9 cellular contexts compared by ENCODE assay signal in the genomic region with DNA sequence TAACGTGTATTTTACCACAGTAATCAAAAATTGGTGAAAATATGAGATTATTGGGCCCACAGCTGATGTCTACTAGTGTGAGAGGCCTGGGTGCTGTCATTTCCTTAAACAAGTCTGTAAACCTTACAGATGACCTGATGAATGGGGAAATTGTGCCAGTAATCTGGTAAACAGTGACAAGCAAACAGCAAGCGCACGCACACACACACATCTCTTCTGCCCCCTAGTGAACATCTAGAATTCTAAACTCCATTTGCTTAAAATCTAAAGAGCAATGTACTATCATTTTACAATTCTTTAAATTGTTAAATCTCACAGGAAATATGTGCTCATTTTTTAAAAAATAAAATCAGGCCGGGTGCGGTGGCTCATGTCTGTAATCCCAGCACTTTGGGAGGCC. TPM values are rescaled to one million over a fixed set of nuclear protein-coding genes. Genes with fewer than 3 reads are reported as not detected.
DNase-seq lines count a peak whose midpoint lies in the region; ATAC-seq and TF ChIP-seq lines count a peak whose summit lies in the region.
"Had no signal": no experiment of that assay in that cellular context is flagged by ENCODE, and none has a peak within 500 bp of the region (broad histone marks: within the 10 kb centered on the region; RNA-seq: fewer than 3 reads in every experiment).

No MANE protein-coding gene starts in this region.

- no peaks in the 10 kb centered on the region for H3K9me3 Mint-ChIP-seq in activated CD8-positive, alpha-beta memory T cell treated with anti-CD3 and anti-CD28 coated beads, Interleukin-2, amount 10 ng/mL, durations not matched to agents 7 days and 5 days (ENCODE audit: low read depth)
- peaks cover 5% of the 10 kb centered on the region for H3K9me3 Mint-ChIP-seq in glutamatergic neuron (ENCODE audit: unreplicated experiment)
- H3K9me3 Mint-ChIP-seq: activated naive CD4-positive, alpha-beta T cell treated with anti-CD3 and anti-CD28 coated beads, Interleukin-2, amount 50 U/mL, for 24 hours had no signal

- DNase-seq in activated CD8-positive, alpha-beta memory T cell treated with anti-CD3 and anti-CD28 coated beads, Interleukin-2, amount 10 ng/mL, durations not matched to agents 7 days and 5 days, result peak; percentile 60
- no peak for DNase-seq in activated CD8-positive, alpha-beta memory T cell treated with anti-CD3 and anti-CD28 coated beads for 24 hours
- peak; percentile 58 for DNase-seq in NCI-H1436 (lab: John Stamatoyannopoulos, UW)
- no peak for DNase-seq in glutamatergic neuron
- DNase-seq in spleen, result no peak
- no peak for DNase-seq in UCSD-AML1 (lab: John Stamatoyannopoulos, UW; ENCODE audit: unreplicated experiment)

- H3K36me3 ChIP-seq in spleen, result no peaks in the 10 kb centered on the region

- peak; percentile 88 for TF ChIP-seq CTCF in VCaP (conservative IDR thresholded peaks at IDR 0.05)
- TF ChIP-seq CTCF in glutamatergic neuron (IDR thresholded peaks at IDR 0.05; ENCODE audit: partially characterized antibody, unreplicated experiment), result peak; percentile 59
- TF ChIP-seq CTCF in spleen (IDR thresholded peaks at IDR 0.05 in 8 of 11, conservative IDR thresholded peaks at IDR 0.05 in 3 of 11), result peak; percentile 12 to 63 (median 48)

- CTCF ChIA-PET in activated CD8-positive, alpha-beta memory T cell treated with anti-CD3 and anti-CD28 coated beads, Interleukin-2, amount 10 ng/mL, durations not matched to agents 7 days and 5 days (lab: Charles Lee), result interaction anchor here (0.6 to 1.6 kb wide), 4 partner anchors 14 to 1150 kb away, joined by 3 to 8 read pairs (median 4); no protein-coding TSS in a partner anchor

- H3K36me3 Mint-ChIP-seq in activated CD8-positive, alpha-beta memory T cell treated with anti-CD3 and anti-CD28 coated beads, Interleukin-2, amount 10 ng/mL, durations not matched to agents 7 days and 5 days, result no peaks in the 10 kb centered on the region
- peaks cover 5% of the 10 kb centered on the region for H3K36me3 Mint-ChIP-seq in glutamatergic neuron (ENCODE audit: unreplicated experiment)
- H3K36me3 Mint-ChIP-seq: activated naive CD4-positive, alpha-beta T cell treated with anti-CD3 and anti-CD28 coated beads, Interleukin-2, amount 50 U/mL, for 24 hours had no signal

- H3K27ac Mint-ChIP-seq in activated CD8-positive, alpha-beta memory T cell treated with anti-CD3 and anti-CD28 coated beads, Interleukin-2, amount 10 ng/mL, durations not matched to agents 7 days and 5 days, result no peak overlapping the region
- H3K27ac Mint-ChIP-seq in glutamatergic neuron (ENCODE audit: unreplicated experiment), result no peak overlapping the region

- no peak overlapping the region for H3K4me3 ChIP-seq in spleen

- no peaks in the 10 kb centered on the region for H3K27me3 ChIP-seq in spleen (replicated peaks in 1 of 7)

- peaks cover 35% of the 10 kb centered on the region for H3K4me1 Mint-ChIP-seq in activated CD8-positive, alpha-beta memory T cell treated with anti-CD3 and anti-CD28 coated beads, Interleukin-2, amount 10 ng/mL, durations not matched to agents 7 days and 5 days
- H3K4me1 Mint-ChIP-seq in glutamatergic neuron (ENCODE audit: low read depth, unreplicated experiment), result no peaks in the 10 kb centered on the region

- peaks cover 0 to 32% (median 13%) of the 10 kb centered on the region in 6 donors for H3K4me1 ChIP-seq in spleen

- no peaks in the 10 kb centered on the region for H3K9me3 ChIP-seq in spleen

- H3K4me3 Mint-ChIP-seq in activated CD8-positive, alpha-beta memory T cell treated with anti-CD3 and anti-CD28 coated beads, Interleukin-2, amount 10 ng/mL, durations not matched to agents 7 days and 5 days, result no peak overlapping the region
- H3K4me3 Mint-ChIP-seq in glutamatergic neuron (ENCODE audit: unreplicated experiment), result no peak overlapping the region
- H3K4me3 Mint-ChIP-seq: activated naive CD4-positive, alpha-beta T cell treated with anti-CD3 and anti-CD28 coated beads, Interleukin-2, amount 50 U/mL, for 24 hours had no signal

- 31 to 44% (median 37%) methylated on average over 5 of the region's 5 CpGs for WGBS in spleen, 5 donors

- intact Hi-C loops in spleen (cut with DNase I; ENCODE audit: low total_unique reads), result loop anchor here (5.0 kb wide), 1 partner anchor 155 kb away; no protein-coding TSS in a partner anchor

- peak; percentile 63 for ATAC-seq in activated CD8-positive, alpha-beta memory T cell treated with anti-CD3 and anti-CD28 coated beads, Interleukin-2, amount 10 ng/mL, durations not matched to agents 7 days and 5 days
- no peak for ATAC-seq in HG02870 (IDR thresholded peaks at IDR 0.05; ENCODE audit: unreplicated experiment)

- peaks cover 4% of the 10 kb centered on the region for H3K27me3 Mint-ChIP-seq in activated CD8-positive, alpha-beta memory T cell treated with anti-CD3 and anti-CD28 coated beads, Interleukin-2, amount 10 ng/mL, durations not matched to agents 7 days and 5 days
- H3K27me3 Mint-ChIP-seq in glutamatergic neuron (ENCODE audit: unreplicated experiment), result peaks cover 1% of the 10 kb centered on the region
- H3K27me3 Mint-ChIP-seq: activated naive CD4-positive, alpha-beta T cell treated with anti-CD3 and anti-CD28 coated beads, Interleukin-2, amount 50 U/mL, for 24 hours had no signal

- H3K27ac ChIP-seq in VCaP, result no peak overlapping the region
- H3K27ac ChIP-seq in spleen, result no peak overlapping the region

- TF ChIP-seq POLR2A in spleen (IDR thresholded peaks at IDR 0.05), result no peak

RNA-seq across cellular contexts. Expression of a gene that starts 7.5 kb away (rescaled TPM):
- 100 to 1,000 TPM; 187 to 215 TPM for total RNA-seq in activated CD8-positive, alpha-beta memory T cell treated with anti-CD3 and anti-CD28 coated beads, Interleukin-2, amount 10 ng/mL, durations not matched to agents 7 days and 5 days
- total RNA-seq in glutamatergic neuron (ENCODE audit: unreplicated experiment) (319 TPM), spleen (100 to 1,000 TPM in 6 of 7 donors, 10 to 100 TPM in 1; 88.1 to 137 (median 118) TPM)
- polyA plus RNA-seq in spleen, result 10 to 100 TPM; 16.9 to 47.8 (median 19.9) TPM

Comparison
In these comparisons a context has a peak if more than half of its experiments do, and no peak if none do; other contexts are left out.
1. DNase-seq: peak in activated CD8-positive, alpha-beta memory T cell treated with anti-CD3 and anti-CD28 coated beads, Interleukin-2, amount 10 ng/mL, durations not matched to agents 7 days and 5 days (single experiment) and NCI-H1436 (single experiment); none in activated CD8-positive, alpha-beta memory T cell treated with anti-CD3 and anti-CD28 coated beads for 24 hours (single experiment), glutamatergic neuron (single experiment), spleen (single experiment) and UCSD-AML1 (single experiment).
2. Peak in every context shown above with its lines, with median percentiles within 50 percentile points of each other: CTCF ChIP-seq.